10 cellular contexts compared by ENCODE assay signal in the genomic region with DNA sequence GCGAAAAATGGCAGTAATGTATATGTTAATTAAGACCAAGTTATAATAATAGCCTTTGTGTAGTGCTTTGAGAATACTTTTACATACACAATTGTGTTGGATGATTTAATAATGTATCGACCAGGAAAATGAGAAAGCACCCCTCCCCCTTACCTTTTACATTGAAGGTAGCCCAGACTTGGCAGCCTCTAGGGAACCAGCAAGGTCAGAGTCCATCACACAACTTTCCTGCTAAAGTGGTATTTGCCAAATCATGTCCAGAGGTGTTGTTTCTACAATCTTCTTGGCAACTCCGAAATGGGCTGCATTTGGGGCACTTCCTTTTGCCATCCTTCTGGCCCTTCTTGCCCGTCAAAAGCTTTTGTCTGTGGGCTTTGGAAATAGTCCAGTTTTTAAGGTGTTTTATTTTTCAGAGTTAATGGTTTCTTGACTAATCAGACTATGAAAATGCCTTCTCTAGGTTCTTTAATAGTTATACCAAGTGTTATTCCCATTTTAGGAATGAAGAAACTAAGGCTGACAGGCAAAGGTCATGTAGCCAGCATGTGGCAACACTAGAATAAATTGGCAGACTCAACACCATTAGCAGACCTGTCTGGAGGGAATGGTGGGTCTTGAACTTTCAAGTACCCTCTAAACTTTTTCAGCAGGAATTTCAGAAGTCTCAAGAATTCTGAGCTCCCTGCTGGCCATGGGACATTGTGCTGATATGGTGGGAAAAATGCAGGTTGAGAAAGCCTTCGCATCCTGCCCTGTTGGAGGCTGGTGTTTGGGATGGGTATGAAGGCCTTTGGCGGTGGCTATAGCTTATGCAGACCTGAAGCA. TPM values are rescaled to one million over a fixed set of nuclear protein-coding genes. Genes with fewer than 3 reads are reported as not detected.
DNase-seq lines count a peak whose midpoint lies in the region; ATAC-seq, FAIRE-seq and TF ChIP-seq lines count a peak whose summit lies in the region.
"Had no signal": no experiment of that assay in that cellular context is flagged by ENCODE, and none has a peak within 500 bp of the region (broad histone marks: within the 10 kb centered on the region; RNA-seq: fewer than 3 reads in every experiment).

No MANE protein-coding gene starts in this region.

- H3K4me1 Mint-ChIP-seq in activated naive CD8-positive, alpha-beta T cell (ENCODE audit: low read depth) = peaks cover 92% of the 10 kb centered on the region

- intact Hi-C loops in Right ventricle myocardium inferior (cut with DNase I) = no loop called here
- intact Hi-C loops in HepG2 (cut with micrococcal nuclease; ENCODE audit: unreplicated experiment) = loop anchor here (5.0 kb wide), 2 partner anchors 37 to 228 kb away; no protein-coding TSS in a partner anchor
- intact Hi-C loops in transverse colon (cut with DNase I; ENCODE audit: low total_unique reads) = no loop called here
- intact Hi-C loops in sciatic nerve (cut with DNase I) = no loop called here

- no peaks in the 10 kb centered on the region for H3K9me3 Mint-ChIP-seq in activated naive CD8-positive, alpha-beta T cell (ENCODE audit: low read depth)

- H3K9me3 ChIP-seq in cardiac muscle cell (ENCODE audit: low read depth) (no peaks in the 10 kb centered on the region), HepG2 (ENCODE audit: low read length) (no peaks in the 10 kb centered on the region), transverse colon (no peaks in the 10 kb centered on the region)

- H3K27me3 ChIP-seq in cardiac muscle cell (no peaks in the 10 kb centered on the region), HepG2 (ENCODE audit: control insufficient read depth in 1 of 2, insufficient read depth in 2 of 2, low read length in 2 of 2) (no peaks in the 10 kb centered on the region), transverse colon (no peaks in the 10 kb centered on the region)
- H3K27me3 ChIP-seq: brain microvascular endothelial cell had no signal

- in situ Hi-C loops in HepG2 (cut with HindIII; ENCODE audit: extremely low pct_ligation_motif_present, low pct_unique_long_range_greater_than_20kb) = loop anchor here (5.0 kb wide), 1 partner anchor 233 kb away; no protein-coding TSS in a partner anchor
- in situ Hi-C loops in transverse colon (cut with MboI; ENCODE audit: low pct_ligation_motif_present in 1 of 4, low pct_unique_long_range_greater_than_20kb in 1 of 4, low sequenced_read_pairs in 3 of 4) = loop anchor here in 1 of 4 donors (10.0 kb wide), 1 partner anchor 115 kb away; no protein-coding TSS in a partner anchor

- DNase-seq in cardiac muscle cell (ENCODE audit: low read depth in 1 of 2, low spot score in 1 of 2) = peak in 1 of 2 donors; percentile 52
- no peak for DNase-seq in Right ventricle myocardium inferior (ENCODE audit: missing footprints)
- peak; percentile 27 for DNase-seq in HepG2 (ENCODE audit: low spot score)
- no peak for DNase-seq in transverse colon
- no peak for DNase-seq in sciatic nerve (ENCODE audit: low spot score)
- DNase-seq in GDM1 (lab: John Stamatoyannopoulos, UW) = no peak
- DNase-seq: brain microvascular endothelial cell; stimulated activated CD4-positive, alpha-beta T cell treated with anti-CD3 and anti-CD28 coated beads, Interleukin-2, amount 100 ng/mL, for 24 hours had no signal

- H3K4me1 ChIP-seq in cardiac muscle cell (ENCODE audit: low read depth) (peaks cover 80% of the 10 kb centered on the region), HepG2 (ENCODE audit: insufficient read depth, low read length) (peaks cover 81% of the 10 kb centered on the region), transverse colon (peaks cover 28 to 87% (median 66%) of the 10 kb centered on the region in 4 donors)

- TF ChIP-seq POLR2A in HepG2 (IDR thresholded peaks at IDR 0.05; ENCODE audit: insufficient read depth in 1 of 2, low read depth in 2 of 2, low read length in 2 of 2) (no peak), transverse colon (IDR thresholded peaks at IDR 0.05) (no peak)

- CTCF ChIA-PET in HepG2 (lab: Yijun Ruan, JAX; ENCODE audit: low intra/inter-chr PET ratio, low total read pairs) = no interaction called here

- no peak for FAIRE-seq in HepG2 (lab: Jason Lieb, UNC)

- POLR2A ChIA-PET in HepG2 (lab: Yijun Ruan, JAX) = interaction anchor here (0.6 to 1.7 kb wide), 3 partner anchors 32 to 96 kb away, joined by 3 to 4 read pairs (median 3); no protein-coding TSS in a partner anchor

- H3K9ac ChIP-seq in HepG2 (ENCODE audit: insufficient read depth, low read depth, low read length) = no peak overlapping the region

- peaks cover 98% of the 10 kb centered on the region for H3K79me2 ChIP-seq in HepG2 (ENCODE audit: insufficient read depth, low read length)

- TF ChIP-seq EP300 in HepG2 (IDR thresholded peaks at IDR 0.05; ENCODE audit: low read depth in 2 of 2, low read length in 2 of 2) (no peak), HepG2 (CRISPR knock-in tag; IDR thresholded peaks at IDR 0.05; ENCODE audit: borderline replicate concordance) (no peak), transverse colon (IDR thresholded peaks at IDR 0.05; ENCODE audit: low read depth) (no peak)

- H3K36me3 ChIP-seq in cardiac muscle cell = peaks cover 24% of the 10 kb centered on the region
- H3K36me3 ChIP-seq in HepG2 (replicated peaks in 1 of 2; ENCODE audit: control insufficient read depth in 1 of 2, insufficient read depth in 2 of 2, low read length in 2 of 2) = peaks cover 3 to 20% of the 10 kb centered on the region in 2 experiments
- peaks cover 0 to 11% (median 3%) of the 10 kb centered on the region in 4 donors for H3K36me3 ChIP-seq in transverse colon

- no peak for TF ChIP-seq CTCF in cardiac muscle cell (IDR thresholded peaks at IDR 0.05; ENCODE audit: low read depth, low read length)
- no peak for TF ChIP-seq CTCF in HepG2 (CRISPR knock-in tag; IDR thresholded peaks at IDR 0.05)
- no peak for TF ChIP-seq CTCF in transverse colon (IDR thresholded peaks at IDR 0.05)

- peak overlapping the region; percentile 94 for H3K4me2 ChIP-seq in HepG2 (ENCODE audit: low read depth, low read length)

- H3K27ac Mint-ChIP-seq in activated naive CD8-positive, alpha-beta T cell = peak overlapping the region; percentile 82

- peak overlapping the region; percentile 96 for H3K4me3 Mint-ChIP-seq in activated naive CD8-positive, alpha-beta T cell

- no peak for TF ChIP-seq RAD21 in HepG2 (CRISPR knock-in tag; IDR thresholded peaks at IDR 0.05)

- BruUV-seq in HepG2 (replicated peaks; lab: Mats Ljungman, UMichigan) = no TSS peak

- 84% methylated on average over 6 of the region's 6 CpGs for WGBS in HepG2 (ENCODE audit: low lambda C conversion rate)
- 68 to 72% methylated on average over 4 to 6 of the region's 6 CpGs for WGBS in transverse colon (ENCODE audit: low coverage in 1 of 2), 2 donors

- H3K27me3 Mint-ChIP-seq in activated naive CD8-positive, alpha-beta T cell = no peaks in the 10 kb centered on the region

- H3K4me3 ChIP-seq in cardiac muscle cell (peak overlapping the region; percentile 12), HepG2 (replicated peaks in 1 of 3; ENCODE audit: insufficient read depth in 1 of 3, low read depth in 2 of 3, low read length in 3 of 3) (0 out of 6 replicates have a peak overlapping the region, but pooled peaks of 1 of the 3 experiments have one; percentile 14), transverse colon (no peak overlapping the region)

- ATAC-seq in Right ventricle myocardium inferior = no peak
- ATAC-seq in HepG2 = no peak
- no peak for ATAC-seq in sciatic nerve
- no peak for ATAC-seq in GM19395 (IDR thresholded peaks at IDR 0.05; ENCODE audit: unreplicated experiment)

- H3K27ac ChIP-seq in cardiac muscle cell = peak overlapping the region; percentile 97
- no peak overlapping the region for H3K27ac ChIP-seq in HepG2 (ENCODE audit: extremely low read length, insufficient read depth, low read length)
- peak overlapping the region in 3 of 4 donors; percentile 15 to 99 (median 99) for H3K27ac ChIP-seq in transverse colon

- H3K36me3 Mint-ChIP-seq in activated naive CD8-positive, alpha-beta T cell = peaks cover 6% of the 10 kb centered on the region

- no peak overlapping the region for H2AFZ ChIP-seq in HepG2 (ENCODE audit: low read length)

- peaks cover 80% of the 10 kb centered on the region for H4K20me1 ChIP-seq in HepG2 (ENCODE audit: insufficient read depth, low read length)

RNA-seq across cellular contexts. Expression of gene ATP1A1, which starts 6.8 kb away (rescaled TPM):
- total RNA-seq in cardiac muscle cell (754 and 1,350 TPM in 2 replicates), Right ventricle myocardium inferior (298 TPM), HepG2 (2016; rRNA removed; fragmentation: Illumina TruSeq; extraction: Trizol) (210 and 280 TPM in 2 replicates), transverse colon (1,000 to 10,000 TPM in 3 of 4 donors, 100 to 1,000 TPM in 1; 324 to 3,097 (median 1,990) TPM), sciatic nerve (251 TPM)
- polyA plus RNA-seq in cardiac muscle cell (665 and 1,094 TPM in 2 replicates), HepG2 (2011; rRNA removed) (627 and 705 TPM in 2 replicates)
- total RNA-seq in HepG2 (2016; cell fraction: cytosol; rRNA removed; fragmentation: Illumina TruSeq; extraction: Trizol; ENCODE audit: low read depth) = 60.3 and 83.4 TPM in 2 replicates
- 183 and 291 TPM in 2 replicates for total RNA-seq in HepG2 (2016; cell fraction: insoluble cytoplasmic fraction; rRNA removed; fragmentation: Illumina TruSeq; extraction: Trizol)
- 133 and 176 TPM in 2 replicates for total RNA-seq in HepG2 (2016; cell fraction: membrane; rRNA removed; fragmentation: Illumina TruSeq; extraction: Trizol)
- total RNA-seq in HepG2 (2016; cell fraction: nucleus; rRNA removed; fragmentation: Illumina TruSeq; extraction: Trizol) = 383 and 432 TPM in 2 replicates
- polyA plus RNA-seq in HepG2 (2011; cell fraction: cytosol; rRNA removed) = 735 and 774 TPM in 2 replicates
- polyA plus RNA-seq in HepG2 (2011; cell fraction: nucleus; rRNA removed) = 313 and 327 TPM in 2 replicates
- polyA plus RNA-seq in HepG2 (2012) = 467 and 657 TPM in 2 replicates
- polyA plus RNA-seq in HepG2 (2016; cell fraction: cytosol; fragmentation: Illumina TruSeq; extraction: Trizol; ENCODE audit: low read depth) = 69.6 and 84.9 TPM in 2 replicates
- polyA plus RNA-seq in HepG2 (2016; cell fraction: insoluble cytoplasmic fraction; fragmentation: Illumina TruSeq; extraction: Trizol; ENCODE audit: low read depth) = 219 and 228 TPM in 2 replicates
- 106 and 149 TPM in 2 replicates for polyA plus RNA-seq in HepG2 (2016; cell fraction: membrane; fragmentation: Illumina TruSeq; extraction: Trizol; ENCODE audit: low read depth)
- 515 and 526 TPM in 2 replicates for polyA plus RNA-seq in HepG2 (2016; cell fraction: nucleus; fragmentation: Illumina TruSeq; extraction: Trizol; ENCODE audit: insufficient read depth, low read depth)
- polyA minus RNA-seq in HepG2 (2011; rRNA and poly(A)+ RNA removed; ENCODE audit: low replicate concordance) = 367 and 928 TPM in 2 replicates
- 438 and 487 TPM in 2 replicates for polyA minus RNA-seq in HepG2 (2011; cell fraction: cytosol; rRNA and poly(A)+ RNA removed)
- polyA minus RNA-seq in HepG2 (2011; cell fraction: nucleus; rRNA and poly(A)+ RNA removed) = 356 and 442 TPM in 2 replicates
